ENCODE assay signal across 8 cellular contexts in genomic region chr3:90182291-90182976, GRCh38.
DNase-seq lines count a peak whose midpoint lies in the region; ATAC-seq and TF ChIP-seq lines count a peak whose summit lies in the region.
"Not testable (repeated sequence)": the region's sequence is repeated elsewhere in the genome, so short reads cannot be mapped to it uniquely, and the experiment has no call there.

No MANE protein-coding gene starts in this region.

- not testable (repeated sequence) for TF ChIP-seq POLR2A in ovary (IDR thresholded peaks at IDR 0.05)

- H3K27ac ChIP-seq in ovary: not testable (repeated sequence)

- H3K4me3 ChIP-seq in ovary: not testable (repeated sequence)

- ATAC-seq in GM18508 (IDR thresholded peaks at IDR 0.05; ENCODE audit: insufficient read depth, unreplicated experiment) (peak; percentile 91), HG02588 (IDR thresholded peaks at IDR 0.05; ENCODE audit: unreplicated experiment) (peak; percentile 75), left ventricle myocardium superior (peak; percentile 78)

- in situ Hi-C loops in ACHN (cut with HindIII; ENCODE audit: low pct_ligation_motif_present, low pct_unique_long_range_greater_than_20kb, low sequenced_read_pairs): not testable (repeated sequence)

- H3K27me3 ChIP-seq in ovary: not testable (repeated sequence)

- H3K9me3 ChIP-seq in ovary: not testable (repeated sequence)

- 22 to 31% (median 27%) methylated on average over 19 of the region's 19 CpGs for WGBS in ovary, 3 donors

- peak; percentile 9 for DNase-seq in ACHN
- DNase-seq in RPMI8226: peak; percentile 2
- peak; percentile 12 for DNase-seq in brain pericyte (ENCODE audit: low read depth, low spot score)
- DNase-seq in left ventricle myocardium superior: peak; percentile 30
- DNase-seq in ovary: peak in 3 of 5 donors; percentile 20 to 35 (median 34)

- not testable (repeated sequence) for H3K36me3 ChIP-seq in ovary

- TF ChIP-seq CTCF in LNCAP (IDR thresholded peaks at IDR 0.05) (peak; percentile 39), ovary (IDR thresholded peaks at IDR 0.05) (peak in 1 of 3 donors; percentile 12)

- H3K4me1 ChIP-seq in ovary (ENCODE audit: insufficient read depth): not testable (repeated sequence)

- not testable (repeated sequence) for TF ChIP-seq EP300 in ovary (IDR thresholded peaks at IDR 0.05)

- intact Hi-C loops in left ventricle myocardium superior (cut with micrococcal nuclease): not testable (repeated sequence)
- intact Hi-C loops in ovary (cut with DNase I): loop anchor here in 2 of 4 donors (10.0 kb wide), 1 partner anchor 1978 kb away; no protein-coding TSS in a partner anchor
